ENCODE assay signal across 9 cellular contexts in the genomic region with DNA sequence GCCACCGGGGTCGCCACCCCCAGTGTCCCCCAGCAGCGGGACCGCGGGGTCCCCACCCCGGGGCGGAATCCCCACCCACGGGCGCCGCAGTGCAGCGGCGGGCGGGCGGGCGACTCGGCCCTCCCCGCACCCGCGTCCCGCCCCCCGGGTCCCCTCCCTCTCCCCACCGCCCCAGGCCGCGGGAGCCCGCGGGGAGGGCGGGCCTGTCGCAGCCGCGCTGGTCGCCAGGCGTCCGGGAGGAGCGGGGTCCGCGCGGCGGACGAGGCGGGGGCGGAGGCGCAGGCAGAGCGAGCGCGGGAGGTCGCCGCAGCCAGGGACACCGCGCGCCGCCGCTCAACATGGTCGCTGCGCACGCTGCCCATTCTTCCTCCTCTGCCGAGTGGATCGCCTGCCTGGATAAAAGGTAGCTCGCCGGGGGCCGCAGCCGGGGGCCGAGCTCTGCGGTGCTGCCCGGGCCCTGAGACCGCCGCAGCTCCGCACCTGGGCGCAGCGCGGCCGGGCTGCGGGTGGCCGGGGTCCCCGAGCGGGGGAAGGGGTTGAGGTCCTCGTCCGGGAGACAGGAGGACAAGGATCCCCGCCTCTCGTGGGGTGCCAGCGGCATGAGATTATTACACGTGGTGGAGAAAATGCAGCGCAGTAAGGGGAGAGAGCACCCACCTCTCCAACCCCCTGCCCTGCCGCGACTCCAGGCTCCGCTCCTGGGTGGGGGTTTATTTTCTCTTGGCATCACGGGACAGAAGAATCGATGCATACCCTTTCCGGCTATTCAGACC. TPM values are rescaled to one million over a fixed set of nuclear protein-coding genes. Genes with fewer than 3 reads are reported as not detected.
A peak's percentile ranks its signal among the peaks of the same experiment; 100 is the strongest.
DNase-seq lines count a peak whose midpoint lies in the region; ATAC-seq and TF ChIP-seq lines count a peak whose summit lies in the region.
"Had no signal": no experiment of that assay in that cellular context is flagged by ENCODE, and none has a peak within 500 bp of the region (broad histone marks: within the 10 kb centered on the region; RNA-seq: fewer than 3 reads in every experiment).

A gene (plus strand): TSS at position 200 of the 773 bp plus-strand sequence. CDS start 139 bp downstream, at position 339.

- DNase-seq in activated T-cell treated with anti-CD3 and anti-CD28 coated beads, Interleukin-2, amount 50 U/mL, for 4 hours: no peak
- DNase-seq in activated T-cell treated with anti-CD3 and anti-CD28 coated beads for 4 hours: no peak
- no peak for DNase-seq in activated B cell treated with CpG ODN at 0.5 μM for 24 hours
- DNase-seq in cardiac muscle cell (ENCODE audit: low read depth in 1 of 2, low spot score in 1 of 2): peak in 1 of 2 donors; percentile 69
- no peak for DNase-seq in prostate gland (ENCODE audit: low spot score)
- DNase-seq in GOT3 (lab: John Stamatoyannopoulos, UW): no peak
- DNase-seq in sciatic nerve (ENCODE audit: low spot score): no peak

- peak within 1 kb of the TSS; percentile 62 for H3K4me3 Mint-ChIP-seq in activated T-cell treated with anti-CD3 and anti-CD28 coated beads, Interleukin-2, amount 50 U/mL, for 4 hours
- peak within 1 kb of the TSS; percentile 49 for H3K4me3 Mint-ChIP-seq in activated B cell treated with CpG ODN at 0.5 μM for 24 hours

- CTCF ChIA-PET in activated B cell treated with CpG ODN at 0.5 μM for 24 hours (lab: Charles Lee): no interaction called here

- no peak for TF ChIP-seq CTCF in activated B cell treated with CpG ODN at 0.5 μM for 24 hours (IDR thresholded peaks at IDR 0.05)
- TF ChIP-seq CTCF in cardiac muscle cell (IDR thresholded peaks at IDR 0.05; ENCODE audit: low read depth, low read length): no peak
- TF ChIP-seq CTCF in prostate gland (IDR thresholded peaks at IDR 0.05): no peak

- no peak within 1 kb of the TSS for H3K27ac ChIP-seq in cardiac muscle cell
- H3K27ac ChIP-seq in prostate gland: no peak within 1 kb of the TSS

- H3K36me3 ChIP-seq in cardiac muscle cell (no peaks in the 10 kb centered on the region), prostate gland (no peaks in the 10 kb centered on the region)

- H3K9me3 Mint-ChIP-seq in activated T-cell treated with anti-CD3 and anti-CD28 coated beads, Interleukin-2, amount 50 U/mL, for 4 hours: no peaks in the 10 kb centered on the region
- no peaks in the 10 kb centered on the region for H3K9me3 Mint-ChIP-seq in activated B cell treated with CpG ODN at 0.5 μM for 24 hours

- H3K4me1 ChIP-seq in cardiac muscle cell (ENCODE audit: low read depth) (no peaks in the 10 kb centered on the region), prostate gland (replicated peaks) (no peaks in the 10 kb centered on the region)

- peaks cover 60% of the 10 kb centered on the region for H3K27me3 ChIP-seq in cardiac muscle cell
- no peaks in the 10 kb centered on the region for H3K27me3 ChIP-seq in prostate gland (replicated peaks; ENCODE audit: insufficient read depth)

- intact Hi-C loops in activated B cell treated with CpG ODN at 0.5 μM for 24 hours (cut with micrococcal nuclease) (no loop called here), prostate gland (cut with DNase I) (no loop called here), sciatic nerve (cut with DNase I) (no loop called here)

- WGBS in prostate gland: 1% methylated on average over 37 of the region's 88 CpGs

- H3K9me3 ChIP-seq in cardiac muscle cell (ENCODE audit: low read depth) (no peaks in the 10 kb centered on the region), prostate gland (no peaks in the 10 kb centered on the region)

- H3K36me3 Mint-ChIP-seq in activated T-cell treated with anti-CD3 and anti-CD28 coated beads, Interleukin-2, amount 50 U/mL, for 4 hours (ENCODE audit: insufficient read depth): no peaks in the 10 kb centered on the region
- no peaks in the 10 kb centered on the region for H3K36me3 Mint-ChIP-seq in activated B cell treated with CpG ODN at 0.5 μM for 24 hours (ENCODE audit: low read depth)

- H3K4me1 Mint-ChIP-seq in activated T-cell treated with anti-CD3 and anti-CD28 coated beads, Interleukin-2, amount 50 U/mL, for 4 hours (ENCODE audit: low read depth): peaks cover 6% of the 10 kb centered on the region
- peaks cover 7% of the 10 kb centered on the region for H3K4me1 Mint-ChIP-seq in activated B cell treated with CpG ODN at 0.5 μM for 24 hours

- ATAC-seq in activated T-cell treated with anti-CD3 and anti-CD28 coated beads, Interleukin-2, amount 50 U/mL, for 4 hours: peak; percentile 53 to 60
- ATAC-seq in activated B cell treated with CpG ODN at 0.5 μM for 24 hours (ENCODE audit: low read depth) (no peak), sciatic nerve (no peak), HG03520 (IDR thresholded peaks at IDR 0.05; ENCODE audit: unreplicated experiment) (no peak)

- peaks cover 62% of the 10 kb centered on the region for H3K27me3 Mint-ChIP-seq in activated T-cell treated with anti-CD3 and anti-CD28 coated beads, Interleukin-2, amount 50 U/mL, for 4 hours (ENCODE audit: low read depth)
- peaks cover 40% of the 10 kb centered on the region for H3K27me3 Mint-ChIP-seq in activated B cell treated with CpG ODN at 0.5 μM for 24 hours

- no peak for TF ChIP-seq POLR2A in prostate gland (IDR thresholded peaks at IDR 0.05)

- no peak within 1 kb of the TSS for H3K27ac Mint-ChIP-seq in activated B cell treated with CpG ODN at 0.5 μM for 24 hours

- POLR2A ChIA-PET in activated B cell treated with CpG ODN at 0.5 μM for 24 hours (lab: Charles Lee): no interaction called here

- H3K4me3 ChIP-seq in cardiac muscle cell (peak within 1 kb of the TSS; percentile 44), prostate gland (peak within 1 kb of the TSS; percentile 45 to 55)

RNA-seq across cellular contexts. Expression of the gene that starts here (rescaled TPM):
- under 1 TPM; 0.20 to 0.47 (median 0.33) TPM for total RNA-seq in activated T-cell treated with anti-CD3 and anti-CD28 coated beads, Interleukin-2, amount 50 U/mL, for 4 hours
- 0.17 TPM in 1 of 2 replicates, not detected in the other for total RNA-seq in activated B cell treated with CpG ODN at 0.5 μM for 24 hours
- total RNA-seq in cardiac muscle cell: 8.5 and 21.2 TPM in 2 replicates
- polyA plus RNA-seq in cardiac muscle cell: 5.3 and 9.4 TPM in 2 replicates
- total RNA-seq in prostate gland: 10 to 100 TPM in 1 of 2 donors, 1 to 10 TPM in 1; 7.3 to 31.0 TPM
- total RNA-seq in sciatic nerve: 9.3 TPM
- total RNA-seq: activated CD8-positive, alpha-beta memory T cell treated with anti-CD3 and anti-CD28 coated beads for 36 hours had no signal

Comparison
In these comparisons a context has a peak if more than half of its experiments do, and no peak if none do; other contexts are left out.
1. Peak in ATAC-seq in activated T-cell treated with anti-CD3 and anti-CD28 coated beads, Interleukin-2, amount 50 U/mL, for 4 hours; RNA of the gene not detected or under 1 TPM.